Comparison of ENCODE assay signal across 1 cellular context in the genomic region with DNA sequence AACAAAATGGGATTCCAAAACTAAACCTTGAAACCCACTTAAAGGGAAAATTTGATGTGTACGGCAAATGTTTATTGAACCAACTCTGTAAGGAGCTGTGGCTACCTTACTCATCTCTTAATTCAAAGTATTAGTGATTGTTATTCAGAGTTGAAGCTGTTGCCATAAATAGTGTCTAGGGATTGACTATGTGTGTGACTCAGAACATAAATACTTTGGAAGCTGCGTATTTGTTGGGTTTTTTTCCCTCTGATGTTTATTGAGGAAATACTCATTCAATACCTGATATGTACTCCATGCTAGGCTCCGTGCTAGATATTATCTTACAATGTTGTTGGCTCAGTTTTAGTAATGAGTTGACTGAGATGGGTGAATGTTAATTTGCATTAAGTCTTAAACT.
TF ChIP-seq lines count a peak whose summit lies in the region.

No MANE protein-coding gene starts in this region.

TF ChIP-seq in GM23338, 12 proteins besides CTCF, POLR2A, EP300 and RAD21:
- TF ChIP-seq, protein P1, sequence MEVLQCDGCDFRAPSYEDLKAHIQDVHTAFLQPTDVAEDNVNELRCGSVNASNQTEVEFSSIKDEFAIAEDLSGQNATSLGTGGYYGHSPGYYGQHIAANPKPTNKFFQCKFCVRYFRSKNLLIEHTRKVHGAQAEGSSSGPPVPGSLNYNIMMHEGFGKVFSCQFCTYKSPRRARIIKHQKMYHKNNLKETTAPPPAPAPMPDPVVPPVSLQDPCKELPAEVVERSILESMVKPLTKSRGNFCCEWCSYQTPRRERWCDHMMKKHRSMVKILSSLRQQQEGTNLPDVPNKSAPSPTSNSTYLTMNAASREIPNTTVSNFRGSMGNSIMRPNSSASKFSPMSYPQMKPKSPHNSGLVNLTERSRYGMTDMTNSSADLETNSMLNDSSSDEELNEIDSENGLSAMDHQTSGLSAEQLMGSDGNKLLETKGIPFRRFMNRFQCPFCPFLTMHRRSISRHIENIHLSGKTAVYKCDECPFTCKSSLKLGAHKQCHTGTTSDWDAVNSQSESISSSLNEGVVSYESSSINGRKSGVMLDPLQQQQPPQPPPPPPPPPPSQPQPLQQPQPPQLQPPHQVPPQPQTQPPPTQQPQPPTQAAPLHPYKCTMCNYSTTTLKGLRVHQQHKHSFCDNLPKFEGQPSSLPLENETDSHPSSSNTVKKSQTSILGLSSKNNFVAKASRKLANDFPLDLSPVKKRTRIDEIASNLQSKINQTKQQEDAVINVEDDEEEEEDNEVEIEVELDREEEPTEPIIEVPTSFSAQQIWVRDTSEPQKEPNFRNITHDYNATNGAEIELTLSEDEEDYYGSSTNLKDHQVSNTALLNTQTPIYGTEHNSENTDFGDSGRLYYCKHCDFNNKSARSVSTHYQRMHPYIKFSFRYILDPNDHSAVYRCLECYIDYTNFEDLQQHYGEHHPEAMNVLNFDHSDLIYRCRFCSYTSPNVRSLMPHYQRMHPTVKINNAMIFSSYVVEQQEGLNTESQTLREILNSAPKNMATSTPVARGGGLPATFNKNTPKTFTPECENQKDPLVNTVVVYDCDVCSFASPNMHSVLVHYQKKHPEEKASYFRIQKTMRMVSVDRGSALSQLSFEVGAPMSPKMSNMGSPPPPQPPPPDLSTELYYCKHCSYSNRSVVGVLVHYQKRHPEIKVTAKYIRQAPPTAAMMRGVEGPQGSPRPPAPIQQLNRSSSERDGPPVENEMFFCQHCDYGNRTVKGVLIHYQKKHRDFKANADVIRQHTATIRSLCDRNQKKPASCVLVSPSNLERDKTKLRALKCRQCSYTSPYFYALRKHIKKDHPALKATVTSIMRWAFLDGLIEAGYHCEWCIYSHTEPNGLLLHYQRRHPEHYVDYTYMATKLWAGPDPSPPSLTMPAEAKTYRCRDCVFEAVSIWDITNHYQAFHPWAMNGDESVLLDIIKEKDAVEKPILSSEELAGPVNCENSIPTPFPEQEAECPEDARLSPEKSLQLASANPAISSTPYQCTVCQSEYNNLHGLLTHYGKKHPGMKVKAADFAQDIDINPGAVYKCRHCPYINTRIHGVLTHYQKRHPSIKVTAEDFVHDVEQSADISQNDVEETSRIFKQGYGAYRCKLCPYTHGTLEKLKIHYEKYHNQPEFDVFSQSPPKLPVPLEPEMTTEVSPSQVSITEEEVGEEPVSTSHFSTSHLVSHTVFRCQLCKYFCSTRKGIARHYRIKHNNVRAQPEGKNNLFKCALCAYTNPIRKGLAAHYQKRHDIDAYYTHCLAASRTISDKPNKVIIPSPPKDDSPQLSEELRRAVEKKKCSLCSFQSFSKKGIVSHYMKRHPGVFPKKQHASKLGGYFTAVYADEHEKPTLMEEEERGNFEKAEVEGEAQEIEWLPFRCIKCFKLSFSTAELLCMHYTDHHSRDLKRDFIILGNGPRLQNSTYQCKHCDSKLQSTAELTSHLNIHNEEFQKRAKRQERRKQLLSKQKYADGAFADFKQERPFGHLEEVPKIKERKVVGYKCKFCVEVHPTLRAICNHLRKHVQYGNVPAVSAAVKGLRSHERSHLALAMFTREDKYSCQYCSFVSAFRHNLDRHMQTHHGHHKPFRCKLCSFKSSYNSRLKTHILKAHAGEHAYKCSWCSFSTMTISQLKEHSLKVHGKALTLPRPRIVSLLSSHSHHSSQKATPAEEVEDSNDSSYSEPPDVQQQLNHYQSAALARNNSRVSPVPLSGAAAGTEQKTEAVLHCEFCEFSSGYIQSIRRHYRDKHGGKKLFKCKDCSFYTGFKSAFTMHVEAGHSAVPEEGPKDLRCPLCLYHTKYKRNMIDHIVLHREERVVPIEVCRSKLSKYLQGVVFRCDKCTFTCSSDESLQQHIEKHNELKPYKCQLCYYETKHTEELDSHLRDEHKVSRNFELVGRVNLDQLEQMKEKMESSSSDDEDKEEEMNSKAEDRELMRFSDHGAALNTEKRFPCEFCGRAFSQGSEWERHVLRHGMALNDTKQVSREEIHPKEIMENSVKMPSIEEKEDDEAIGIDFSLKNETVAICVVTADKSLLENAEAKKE (CRISPR knock-in tag; IDR thresholded peaks at IDR 0.05) = no peak
